ENCODE assay signal across 26 cellular contexts in the genomic region with DNA sequence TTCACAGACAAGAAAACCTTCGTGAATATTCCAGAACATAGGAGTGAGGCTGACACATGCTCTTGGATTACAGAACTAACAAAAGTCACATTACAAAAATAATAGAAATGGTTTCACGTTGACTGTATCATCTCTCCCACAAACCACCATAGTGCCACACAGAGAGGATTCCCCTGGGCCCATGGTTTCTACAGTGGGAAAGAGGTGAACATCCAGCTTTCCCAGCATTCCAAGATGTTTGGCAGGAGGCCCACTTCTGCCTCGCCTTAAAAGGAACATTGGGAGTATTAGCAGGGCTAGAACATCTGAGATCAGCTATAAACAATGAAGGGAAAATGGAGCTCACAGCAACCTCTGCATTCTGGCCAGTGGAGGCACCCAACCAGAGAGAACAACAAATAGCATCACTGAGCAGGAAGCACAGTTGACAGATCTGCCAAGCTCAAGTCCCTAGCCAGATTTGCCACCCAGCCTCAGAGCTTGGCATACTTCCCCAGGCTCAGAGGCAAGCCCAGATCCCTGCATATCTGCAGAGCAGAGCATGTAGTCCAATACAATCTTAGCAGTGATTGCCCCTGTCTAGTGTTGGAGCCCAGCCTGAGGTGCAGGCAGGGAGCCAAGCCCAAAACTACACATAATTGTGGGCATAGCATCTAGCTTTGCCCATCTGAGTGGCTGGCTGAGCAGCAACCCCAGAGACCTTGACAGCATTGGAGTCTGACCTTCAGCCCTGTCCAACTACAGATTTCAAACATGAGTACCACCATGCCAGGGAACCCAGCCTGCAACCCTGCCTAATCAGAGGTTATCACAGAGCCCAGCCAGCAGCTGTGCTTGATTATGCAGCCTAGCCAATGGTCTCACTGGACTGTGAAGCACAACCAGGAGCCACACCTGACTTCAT.
DNase-seq lines count a peak whose midpoint lies in the region; ATAC-seq and TF ChIP-seq lines count a peak whose summit lies in the region.
"Had no signal": no experiment of that assay in that cellular context is flagged by ENCODE, and none has a peak within 500 bp of the region (broad histone marks: within the 10 kb centered on the region; RNA-seq: fewer than 3 reads in every experiment).

No MANE protein-coding gene starts in this region.

- no peak overlapping the region for H3K27ac Mint-ChIP-seq in H9
- H3K27ac Mint-ChIP-seq: GM23338 had no signal

- no peaks in the 10 kb centered on the region for H3K27me3 Mint-ChIP-seq in H9 (ENCODE audit: low read depth)

- H2AK5ac ChIP-seq in H9 (ENCODE audit: insufficient read length, low read length), result no peak overlapping the region

- no peak overlapping the region for H3K56ac ChIP-seq in H9 (ENCODE audit: insufficient read length, low read depth, low read length)

- H4K20me1 ChIP-seq in H9 (ENCODE audit: control insufficient read depth, insufficient read depth, insufficient read length), result no peaks in the 10 kb centered on the region

- no peak overlapping the region for H3K4me3 ChIP-seq in heart right ventricle
- H3K4me3 ChIP-seq: ascending aorta, esophagus muscularis mucosa, GM23338, mucosa of descending colon, upper lobe of left lung had no signal

- H3K9ac ChIP-seq in H9 (ENCODE audit: extremely low read depth, insufficient read length, low read length), result no peak overlapping the region
- H3K9ac ChIP-seq: KMS-11 had no signal

- no peak overlapping the region for H2BK120ac ChIP-seq in H9 (ENCODE audit: low read depth, low read length, poor library complexity, severe bottlenecking)

- H3K18ac ChIP-seq in H9 (ENCODE audit: insufficient read length, low read depth, low read length), result no peak overlapping the region

- intact Hi-C loops in heart right ventricle (cut with DNase I), result no loop called here

- H3K79me1 ChIP-seq in H9 (ENCODE audit: insufficient read depth, low read depth, low read length, poor library complexity, severe bottlenecking), result no peaks in the 10 kb centered on the region

- H3T11ph ChIP-seq in H9 (ENCODE audit: low read length), result no peak overlapping the region

- H3K9me3 Mint-ChIP-seq in H9, result peaks cover 18 to 26% of the 10 kb centered on the region in 2 experiments

- no peak overlapping the region for H2BK20ac ChIP-seq in H9 (ENCODE audit: low read depth, low read length, poor library complexity, severe bottlenecking)

- no peaks in the 10 kb centered on the region for H3K23me2 ChIP-seq in H9 (ENCODE audit: insufficient read length, low read depth, low read length, poor library complexity, severe bottlenecking)

- H3K79me2 ChIP-seq in H9 (ENCODE audit: insufficient read depth, low read length), result no peaks in the 10 kb centered on the region

- no peaks in the 10 kb centered on the region for H3K9me3 ChIP-seq in H9 (ENCODE audit: control insufficient read depth, low read depth, low read length)
- H3K9me3 ChIP-seq in heart right ventricle, result peaks cover 0 to 28% (median 13%) of the 10 kb centered on the region in 11 donors
- H3K9me3 ChIP-seq: ascending aorta, BE2C had no signal

- no peak overlapping the region for H3K4me3 Mint-ChIP-seq in H9
- H3K4me3 Mint-ChIP-seq: activated T-cell treated with anti-CD3 and anti-CD28 coated beads, Interleukin-2, amount 50 U/mL, for 4 hours; GM23338 had no signal

- no peak overlapping the region for H4K8ac ChIP-seq in H9 (replicated peaks; ENCODE audit: insufficient read length, low read depth, low read length)

- no peak overlapping the region for H3K27ac ChIP-seq in H9 (ENCODE audit: insufficient read length, low read depth, low read length)
- H3K27ac ChIP-seq in heart right ventricle, result peak overlapping the region in 2 of 10 donors; percentile 3 to 64
- H3K27ac ChIP-seq: ascending aorta, esophagus muscularis mucosa, KMS-11, upper lobe of left lung had no signal

- no peak for TF ChIP-seq CTCF in H9 (conservative IDR thresholded peaks at IDR 0.05)
- TF ChIP-seq CTCF in heart right ventricle (IDR thresholded peaks at IDR 0.05), result peak in 2 of 9 donors; percentile 12 to 13

- ATAC-seq in heart right ventricle (peak; percentile 88 to 100 (median 96)), HG03039 (IDR thresholded peaks at IDR 0.05; ENCODE audit: unreplicated experiment) (no peak), HG03521 (IDR thresholded peaks at IDR 0.05; ENCODE audit: unreplicated experiment) (no peak), GM21447 (IDR thresholded peaks at IDR 0.05; ENCODE audit: unreplicated experiment) (no peak)
- ATAC-seq: activated T-cell treated with anti-CD3 and anti-CD28 coated beads, Interleukin-2, amount 50 U/mL, for 4 hours; GM23338; mucosa of descending colon had no signal

- peak overlapping the region; percentile 87 for H4K5ac ChIP-seq in H9 (ENCODE audit: insufficient read length, low read depth, low read length)

- H2BK5ac ChIP-seq in H9 (ENCODE audit: insufficient read length, low read length), result no peak overlapping the region

- no peak for DNase-seq in H9
- peak; percentile 14 for DNase-seq in amniotic epithelial cell (ENCODE audit: low read depth)
- DNase-seq in heart right ventricle, result peak; percentile 40 to 60
- DNase-seq in dedifferentiated amniotic fluid mesenchymal stem cell (ENCODE audit: extremely low spot score), result no peak
- DNase-seq: activated CD4-positive, CD25-positive, alpha-beta regulatory T cell; activated naive CD4-positive, alpha-beta T cell treated with anti-CD3 and anti-CD28 coated beads, Interleukin-2, amount 50 U/mL, for 16 hours; activated T-cell treated with anti-CD3 and anti-CD28 coated beads, Interleukin-2, amount 50 U/mL, for 4 hours; BE2C; Calu3; cerebellar nuclear complex; effector memory CD4-positive, alpha-beta T cell; glutamatergic neuron; mucosa of descending colon; NCI-H1048; NCI-H2029 treated with DMSO at 0.1 percent for 48 hours; NCI-H345; stimulated activated CD8-positive, alpha-beta memory T cell treated with anti-CD3 and anti-CD28 coated beads, Interleukin-4, amount 100 ng/mL, for 48 hours; T-helper 2 cell; upper lobe of left lung had no signal

- no peaks in the 10 kb centered on the region for H3K4me1 ChIP-seq in H9 (ENCODE audit: insufficient read depth, low read length)
- H3K4me1 ChIP-seq in heart right ventricle, result no peaks in the 10 kb centered on the region
- H3K4me1 ChIP-seq: ascending aorta, BE2C, esophagus muscularis mucosa, upper lobe of left lung had no signal

- no peak overlapping the region for H4K91ac ChIP-seq in H9 (ENCODE audit: insufficient read length, low read depth, low read length)

- no peak overlapping the region for H3K23ac ChIP-seq in H9 (ENCODE audit: insufficient read length, low read depth, low read length)

- H3K4me2 ChIP-seq in H9 (ENCODE audit: insufficient read depth, insufficient read length, low read length), result no peak overlapping the region
- H3K4me2 ChIP-seq: GM23338, KMS-11 had no signal

- peaks cover 9 to 23% (median 16%) of the 10 kb centered on the region in 3 experiments; a peak in 5 of 7 replicates for H3K36me3 Mint-ChIP-seq in H9 (ENCODE audit: insufficient read depth in 1 of 3, low read depth in 3 of 3)

- no peak overlapping the region for H2BK12ac ChIP-seq in H9 (ENCODE audit: insufficient read length, low read depth, low read length)

- H3K14ac ChIP-seq in H9 (ENCODE audit: insufficient read depth, low read length), result peak overlapping the region; percentile 65; the same call in 1 of the 2 replicates

- H3K4me1 Mint-ChIP-seq in H9, result no peaks in the 10 kb centered on the region
- H3K4me1 Mint-ChIP-seq: GM23338 had no signal

- no peak overlapping the region for H2AFZ ChIP-seq in H9 (ENCODE audit: low read length)
- H2AFZ ChIP-seq: GM23338 had no signal

- H3K36me3 ChIP-seq in heart right ventricle, result peaks cover 0 to 10% (median 0%) of the 10 kb centered on the region in 9 donors
- H3K36me3 ChIP-seq: ascending aorta, BE2C had no signal

- H2BK15ac ChIP-seq in H9 (ENCODE audit: low read depth, low read length), result no peak overlapping the region

- no CpG with 5 or more reads among the region's 3 CpGs for WGBS in H9 (ENCODE audit: extremely low coverage, insufficient read length, low lambda C conversion rate)
- 68 to 80% methylated on average over 3 of the region's 3 CpGs for WGBS in heart right ventricle, 2 donors

- H3K27me3 ChIP-seq in H9 (ENCODE audit: insufficient read depth, low read length) (no peaks in the 10 kb centered on the region), heart right ventricle (no peaks in the 10 kb centered on the region)
- H3K27me3 ChIP-seq: ascending aorta, BE2C, esophagus muscularis mucosa, upper lobe of left lung had no signal

- no peak overlapping the region for H3K4ac ChIP-seq in H9 (ENCODE audit: low read depth, low read length)

Comparison
In these comparisons a context has a peak if more than half of its experiments do, and no peak if none do; other contexts are left out.
1. DNase-seq: peak in amniotic epithelial cell (single experiment) and heart right ventricle (2 of 2); none in H9 (single experiment) and dedifferentiated amniotic fluid mesenchymal stem cell (single experiment).
2. ATAC-seq: peak in heart right ventricle (8 of 8); none in HG03039 (single experiment), HG03521 (single experiment) and GM21447 (single experiment).